Comparison of ENCODE assay signal across 28 cellular contexts in genomic region chr5:100575815-100576214, GRCh38. TPM values are rescaled to one million over a fixed set of nuclear protein-coding genes. Genes with fewer than 3 reads are reported as not detected.
DNase-seq lines count a peak whose midpoint lies in the region; ATAC-seq and TF ChIP-seq lines count a peak whose summit lies in the region.
"Had no signal": no experiment of that assay in that cellular context is flagged by ENCODE, and none has a peak within 500 bp of the region (broad histone marks: within the 10 kb centered on the region; RNA-seq: fewer than 3 reads in every experiment).

No MANE protein-coding gene starts in this region.

- no peak overlapping the region for H3K4me3 ChIP-seq in heart left ventricle
- no peak overlapping the region for H3K4me3 ChIP-seq in right cardiac atrium (ENCODE audit: low read length)
- no peak overlapping the region for H3K4me3 ChIP-seq in neutrophil (ENCODE audit: low read depth in 1 of 2, low read length in 1 of 2)
- H3K4me3 ChIP-seq in subcutaneous abdominal adipose tissue (ENCODE audit: low read depth in 1 of 5, low read length in 5 of 5): no peak overlapping the region
- H3K4me3 ChIP-seq: GM12878, GM23248, PC-9 had no signal

- H3K4me2 ChIP-seq in H9 (ENCODE audit: insufficient read depth, insufficient read length, low read length): no peak overlapping the region
- H3K4me2 ChIP-seq: PC-9 had no signal

- no peaks in the 10 kb centered on the region for H3K79me2 ChIP-seq in H9 (ENCODE audit: insufficient read depth, low read length)

- no peaks in the 10 kb centered on the region for H3K79me1 ChIP-seq in H9 (ENCODE audit: insufficient read depth, low read depth, low read length, poor library complexity, severe bottlenecking)

- TF ChIP-seq CTCF in heart left ventricle (IDR thresholded peaks at IDR 0.05): no peak
- TF ChIP-seq CTCF in endothelial cell (IDR thresholded peaks at IDR 0.05; ENCODE audit: unreplicated experiment): no peak
- TF ChIP-seq CTCF in neutrophil (IDR thresholded peaks at IDR 0.05): no peak
- no peak for TF ChIP-seq CTCF in H9 (conservative IDR thresholded peaks at IDR 0.05)

- H3K27me3 ChIP-seq in heart left ventricle: no peaks in the 10 kb centered on the region
- no peaks in the 10 kb centered on the region for H3K27me3 ChIP-seq in right cardiac atrium (ENCODE audit: control insufficient read depth, insufficient read depth)
- H3K27me3 ChIP-seq in neutrophil: no peaks in the 10 kb centered on the region
- no peaks in the 10 kb centered on the region for H3K27me3 ChIP-seq in subcutaneous abdominal adipose tissue (ENCODE audit: control insufficient read depth in 5 of 5, insufficient read depth in 4 of 5, low read length in 5 of 5)
- H3K27me3 ChIP-seq in H9 (ENCODE audit: insufficient read depth, low read length): no peaks in the 10 kb centered on the region

- H3K27ac Mint-ChIP-seq in endothelial cell (ENCODE audit: unreplicated experiment): peak overlapping the region; percentile 64
- H3K27ac Mint-ChIP-seq in H9: no peak overlapping the region; a peak in 1 of 7 replicates
- H3K27ac Mint-ChIP-seq: B cell; CD8-positive, alpha-beta T cell had no signal

- no peak overlapping the region for H2BK120ac ChIP-seq in H9 (ENCODE audit: low read depth, low read length, poor library complexity, severe bottlenecking)

- H3K27me3 Mint-ChIP-seq in endothelial cell (ENCODE audit: unreplicated experiment): no peaks in the 10 kb centered on the region
- H3K27me3 Mint-ChIP-seq in H9 (ENCODE audit: low read depth): no peaks in the 10 kb centered on the region
- H3K27me3 Mint-ChIP-seq: B cell had no signal

- H3K9ac ChIP-seq in subcutaneous abdominal adipose tissue (ENCODE audit: low read length in 5 of 5) (no peak overlapping the region), H9 (ENCODE audit: extremely low read depth, insufficient read length, low read length) (no peak overlapping the region)
- H3K9ac ChIP-seq: GM23248 had no signal

- no peak overlapping the region for H3K4me3 Mint-ChIP-seq in endothelial cell (ENCODE audit: unreplicated experiment)
- no peak overlapping the region for H3K4me3 Mint-ChIP-seq in H9
- H3K4me3 Mint-ChIP-seq: B cell; CD8-positive, alpha-beta T cell had no signal

- TF ChIP-seq POLR2A in heart left ventricle (IDR thresholded peaks at IDR 0.05): no peak

- H2BK15ac ChIP-seq in H9 (ENCODE audit: low read depth, low read length): no peak overlapping the region

- H3K56ac ChIP-seq in H9 (ENCODE audit: insufficient read length, low read depth, low read length): no peak overlapping the region

- no peak overlapping the region for H3K18ac ChIP-seq in H9 (ENCODE audit: insufficient read length, low read depth, low read length)

- ATAC-seq in heart left ventricle (peak in 1 of 4 donors; percentile 53), right cardiac atrium (no peak)
- ATAC-seq: CD8-positive, alpha-beta T cell; GM12878; HepG2; Right ventricle myocardium inferior had no signal

- no peak overlapping the region for H3K23ac ChIP-seq in H9 (ENCODE audit: insufficient read length, low read depth, low read length)

- no peak overlapping the region for H4K91ac ChIP-seq in H9 (ENCODE audit: insufficient read length, low read depth, low read length)

- peaks cover 14% of the 10 kb centered on the region for H3K4me1 Mint-ChIP-seq in endothelial cell (ENCODE audit: unreplicated experiment)
- H3K4me1 Mint-ChIP-seq in H9: no peaks in the 10 kb centered on the region
- H3K4me1 Mint-ChIP-seq: B cell had no signal

- intact Hi-C loops in heart left ventricle (cut with DNase I): loop anchor here in 2 of 10 donors (5.0 kb wide), 1 partner anchor 39 kb away; the partner anchor contains the start of gene FAM174A (in 2 of the 2)
- intact Hi-C loops in right cardiac atrium (cut with DNase I): no loop called here

- H2BK20ac ChIP-seq in H9 (ENCODE audit: low read depth, low read length, poor library complexity, severe bottlenecking): no peak overlapping the region

- H3K36me3 ChIP-seq in heart left ventricle (peaks cover 0 to 3% (median 0%) of the 10 kb centered on the region in 9 donors), neutrophil (no peaks in the 10 kb centered on the region), subcutaneous abdominal adipose tissue (ENCODE audit: control insufficient read depth in 5 of 5, insufficient read depth in 5 of 5, low read length in 5 of 5) (peaks cover 0 to 3% (median 0%) of the 10 kb centered on the region in 5 donors)

- no peak overlapping the region for H2AK5ac ChIP-seq in H9 (ENCODE audit: insufficient read length, low read length)

- H2AFZ ChIP-seq in H9 (ENCODE audit: low read length): no peak overlapping the region
- H2AFZ ChIP-seq: GM23248, PC-9 had no signal

- H3K4ac ChIP-seq in H9 (ENCODE audit: low read depth, low read length): no peak overlapping the region

- H3K9me3 ChIP-seq in heart left ventricle: peaks cover 0 to 4% (median 0%) of the 10 kb centered on the region in 12 donors
- no peaks in the 10 kb centered on the region for H3K9me3 ChIP-seq in right cardiac atrium (ENCODE audit: control insufficient read depth, low read length)
- H3K9me3 ChIP-seq in neutrophil: no peaks in the 10 kb centered on the region
- no peaks in the 10 kb centered on the region for H3K9me3 ChIP-seq in subcutaneous abdominal adipose tissue (ENCODE audit: control insufficient read depth in 5 of 5, low read length in 5 of 5)
- no peaks in the 10 kb centered on the region for H3K9me3 ChIP-seq in H9 (ENCODE audit: control insufficient read depth, low read depth, low read length)
- H3K9me3 ChIP-seq: Caco-2 had no signal

- H4K8ac ChIP-seq in H9 (replicated peaks; ENCODE audit: insufficient read length, low read depth, low read length): no peak overlapping the region

- H2BK5ac ChIP-seq in H9 (ENCODE audit: insufficient read length, low read length): no peak overlapping the region

- no peak for DNase-seq in heart left ventricle
- DNase-seq in right cardiac atrium: no peak
- no peak for DNase-seq in endothelial cell (ENCODE audit: low spot score)
- DNase-seq in DMS 273 (lab: John Stamatoyannopoulos, UW; ENCODE audit: unreplicated experiment): no peak
- DNase-seq in H9: no peak
- DNase-seq: Caco-2; CD8-positive, alpha-beta T cell; DMS 273 treated with DMSO at 0.1 percent for 48 hours; DMS79; EL; GDM1; H7; KBM-7; MV-4-11; NCI-H1694; NCI-H2029 treated with DMSO at 0.1 percent for 48 hours; NCI-H446 treated with DMSO at 0.1 percent for 48 hours; NCI-H526; PC-9 had no signal

- H3T11ph ChIP-seq in H9 (ENCODE audit: low read length): no peak overlapping the region

- H3K36me3 Mint-ChIP-seq in endothelial cell (ENCODE audit: low read depth, unreplicated experiment) (peaks cover 7% of the 10 kb centered on the region), H9 (ENCODE audit: insufficient read depth in 1 of 3, low read depth in 3 of 3) (peaks cover 0 to 3% (median 0%) of the 10 kb centered on the region in 3 experiments; a peak in 1 of 7 replicates)

- H3K27ac ChIP-seq in heart left ventricle: peak overlapping the region in 11 of 12 donors; percentile 15 to 76 (median 52)
- H3K27ac ChIP-seq in right cardiac atrium (ENCODE audit: low read length): no peak overlapping the region
- H3K27ac ChIP-seq in neutrophil: peak overlapping the region; percentile 26
- peak overlapping the region; percentile 63 for H3K27ac ChIP-seq in subcutaneous abdominal adipose tissue (ENCODE audit: low read depth, low read length)
- H3K27ac ChIP-seq in H9 (ENCODE audit: insufficient read length, low read depth, low read length): no peak overlapping the region
- H3K27ac ChIP-seq: 22Rv1, C4-2B, GM23248, PC-9 had no signal

- H4K20me1 ChIP-seq in H9 (ENCODE audit: control insufficient read depth, insufficient read depth, insufficient read length): no peaks in the 10 kb centered on the region

- H4K5ac ChIP-seq in H9 (ENCODE audit: insufficient read length, low read depth, low read length): no peak overlapping the region

- no peak overlapping the region for H2BK12ac ChIP-seq in H9 (ENCODE audit: insufficient read length, low read depth, low read length)

- no peak overlapping the region for H3K14ac ChIP-seq in H9 (ENCODE audit: insufficient read depth, low read length)

- peaks cover 0 to 32% (median 11%) of the 10 kb centered on the region in 12 donors for H3K4me1 ChIP-seq in heart left ventricle
- no peaks in the 10 kb centered on the region for H3K4me1 ChIP-seq in right cardiac atrium (ENCODE audit: control insufficient read depth, insufficient read depth, low read length)
- no peaks in the 10 kb centered on the region for H3K4me1 ChIP-seq in neutrophil (ENCODE audit: control insufficient read depth in 1 of 2, insufficient read depth in 1 of 2, low read depth in 1 of 2, low read length in 1 of 2)
- peaks cover 0 to 6% (median 0%) of the 10 kb centered on the region in 5 donors for H3K4me1 ChIP-seq in subcutaneous abdominal adipose tissue (ENCODE audit: control insufficient read depth in 5 of 5, insufficient read depth in 5 of 5, low read length in 5 of 5)
- H3K4me1 ChIP-seq in H9 (ENCODE audit: insufficient read depth, low read length): no peaks in the 10 kb centered on the region
- H3K4me1 ChIP-seq: Caco-2 had no signal

- no peaks in the 10 kb centered on the region for H3K23me2 ChIP-seq in H9 (ENCODE audit: insufficient read length, low read depth, low read length, poor library complexity, severe bottlenecking)

- no peaks in the 10 kb centered on the region for H3K9me3 Mint-ChIP-seq in endothelial cell (ENCODE audit: unreplicated experiment)
- H3K9me3 Mint-ChIP-seq in H9: no peaks in the 10 kb centered on the region
- H3K9me3 Mint-ChIP-seq: CD8-positive, alpha-beta T cell had no signal

RNA-seq across cellular contexts. Expression of gene FAM174A, which starts 40.6 kb away (rescaled TPM):
- total RNA-seq in heart left ventricle (10 to 100 TPM; 15.9 to 38.6 (median 20.4) TPM), right cardiac atrium (10 to 100 TPM; 17.1 to 21.2 (median 18.6) TPM), endothelial cell (ENCODE audit: unreplicated experiment) (9.0 TPM), H9 (2021) (4.3 TPM in 2 replicates)
- polyA plus RNA-seq in heart left ventricle (10 to 100 TPM in 1 of 2 donors, 1 to 10 TPM in 1; 7.8 to 59.0 TPM), right cardiac atrium (25.2 TPM)

Comparison
In these comparisons a context has a peak if more than half of its experiments do, and no peak if none do; other contexts are left out.
1. H3K27ac ChIP-seq: peak in heart left ventricle (11 of 12), neutrophil (single experiment) and subcutaneous abdominal adipose tissue (single experiment); none in right cardiac atrium (single experiment) and H9 (single experiment).